8 cellular contexts compared by ENCODE assay signal in the genomic region with DNA sequence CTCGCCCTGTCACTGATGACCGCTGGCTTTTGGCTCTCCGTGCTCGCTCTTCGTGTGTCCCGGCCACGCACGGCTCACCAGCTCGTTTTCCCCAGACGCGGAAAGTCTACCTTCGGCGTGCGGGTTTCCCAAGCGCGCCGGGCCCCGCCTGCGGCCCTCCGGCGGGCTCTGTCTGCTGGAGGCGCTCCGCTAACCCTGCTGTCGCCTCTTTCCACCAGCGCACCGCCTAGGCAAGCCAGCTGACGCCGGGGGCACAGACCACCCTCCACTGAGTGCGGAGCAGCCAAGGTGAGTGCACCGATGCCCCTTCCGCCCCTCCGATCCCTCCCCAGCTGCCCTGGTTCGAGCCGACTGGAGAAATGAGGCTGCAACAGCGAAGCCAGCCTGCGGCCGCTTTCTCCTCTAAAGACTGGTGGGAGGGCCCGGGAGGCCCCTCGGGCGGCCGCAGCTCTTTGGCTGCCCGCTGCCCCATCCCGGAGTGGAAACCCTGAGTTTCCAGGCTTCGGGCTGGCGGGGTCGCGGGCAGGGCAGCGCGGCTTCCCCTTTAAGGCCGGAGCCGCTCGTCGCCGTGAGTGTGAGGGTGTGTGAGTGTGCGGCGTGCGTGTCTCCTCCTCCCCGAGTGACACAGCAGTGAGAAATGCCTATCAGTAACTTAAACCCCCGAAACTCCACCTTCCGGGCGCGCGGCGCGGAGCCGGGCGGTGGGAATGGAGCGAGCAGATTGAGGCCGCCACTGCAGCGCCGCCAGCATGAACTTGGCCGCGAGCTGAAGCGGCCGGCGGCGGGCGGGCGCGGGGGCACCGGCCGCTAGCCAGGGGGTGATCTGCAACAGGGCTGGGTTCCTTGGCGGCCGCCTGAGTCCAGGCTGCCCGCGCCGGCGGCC. TPM values are rescaled to one million over a fixed set of nuclear protein-coding genes. Genes with fewer than 3 reads are reported as not detected.
DNase-seq lines count a peak whose midpoint lies in the region; ATAC-seq, FAIRE-seq and TF ChIP-seq lines count a peak whose summit lies in the region.

Gene MAMLD1 (plus strand): TSS at position 719 of the 883 bp plus-strand sequence. CDS start 82,200 bp downstream, outside the sequence.

- no peak within 1 kb of the TSS; the same call in 1 of the 2 replicates for H3K18ac ChIP-seq in H1 (ENCODE audit: extremely low read depth, low read length)

- H3K9ac ChIP-seq in Loucy (ENCODE audit: low read depth, low read length, poor library complexity, severe bottlenecking) = peak within 1 kb of the TSS; percentile 77
- H3K9ac ChIP-seq in H1 (replicated peaks in 1 of 4; ENCODE audit: extremely low read depth in 1 of 4, low read depth in 3 of 4, low read length in 3 of 4) = no peak within 1 kb of the TSS; a peak in 1 of 7 replicates

- no peak within 1 kb of the TSS; the same call in 1 of the 2 replicates for H4K8ac ChIP-seq in H1 (ENCODE audit: extremely low read depth, insufficient read depth, low read length)

- H3K23ac ChIP-seq in H1 (ENCODE audit: insufficient read length) = no peak within 1 kb of the TSS

- TF ChIP-seq CTCF in Calu3 (IDR thresholded peaks at IDR 0.05; ENCODE audit: unreplicated experiment) = no peak
- TF ChIP-seq CTCF in Loucy (conservative IDR thresholded peaks at IDR 0.05; ENCODE audit: low read length) = no peak
- no peak for TF ChIP-seq CTCF in H1 (IDR thresholded peaks at IDR 0.05; ENCODE audit: control extremely low read depth in 1 of 3, insufficient read depth in 1 of 3, low read depth in 1 of 3, low read length in 3 of 3)

- H4K91ac ChIP-seq in H1 (replicated peaks; ENCODE audit: insufficient read length, low read length) = no peak within 1 kb of the TSS

- H3K4me2 ChIP-seq in Loucy (ENCODE audit: low read depth, low read length, poor library complexity, severe bottlenecking) (peak within 1 kb of the TSS; percentile 85), H1 (ENCODE audit: insufficient read depth in 1 of 2, low read depth in 2 of 2, low read length in 2 of 2) (peak within 1 kb of the TSS; percentile 90 to 95)

- DNase-seq in Calu3 (peak; percentile 70), H1 (ENCODE audit: low read depth in 1 of 2, low spot score in 2 of 2) (peak in 1 of 2 experiments; percentile 47), memory B cell (ENCODE audit: low spot score in 2 of 2) (peak in 1 of 2 donors; percentile 30)
- peak; percentile 63 for DNase-seq in activated CD8-positive, alpha-beta T cell treated with anti-CD3 and anti-CD28 coated beads, Interleukin-2, amount 10 ng/mL, durations not matched to agents 7 days and 5 days
- peak; percentile 40 to 46 for DNase-seq in stimulated activated CD8-positive, alpha-beta memory T cell treated with anti-CD3 and anti-CD28 coated beads, Interleukin-15, amount 100 ng/mL, for 48 hours (ENCODE audit: low read depth in 2 of 2)

- 6% methylated on average over 6 of the region's 88 CpGs; no CpG with 5 or more reads in 1 of the 2 experiments for WGBS in H1 (ENCODE audit: extremely low coverage in 1 of 2, insufficient coverage in 1 of 2, insufficient read length in 1 of 2, insufficient replicate concordance in 2 of 2, low coverage in 1 of 2, low lambda C conversion rate in 2 of 2, missing lambda C conversion rate in 1 of 2), 2 experiments

- H3K4me1 Mint-ChIP-seq in Calu3 (ENCODE audit: low read depth, unreplicated experiment) = peaks cover 47% of the 10 kb centered on the region
- peaks cover 29% of the 10 kb centered on the region for H3K4me1 Mint-ChIP-seq in activated CD8-positive, alpha-beta T cell treated with anti-CD3 and anti-CD28 coated beads, Interleukin-2, amount 10 ng/mL, durations not matched to agents 7 days and 5 days (ENCODE audit: low read depth)
- peaks cover 21% of the 10 kb centered on the region for H3K4me1 Mint-ChIP-seq in memory B cell

- H4K20me1 ChIP-seq in Loucy (ENCODE audit: insufficient read depth, low read length, poor library complexity, severe bottlenecking) (no peaks in the 10 kb centered on the region), H1 (replicated peaks in 1 of 2; ENCODE audit: control insufficient read depth in 1 of 2, insufficient read depth in 2 of 2, low read length in 2 of 2) (no peaks in the 10 kb centered on the region)

- no TSS peak for BruUV-seq in Calu3 (replicated peaks; lab: Mats Ljungman, UMichigan)

- peaks cover 57% of the 10 kb centered on the region for H3K36me3 Mint-ChIP-seq in Calu3 (ENCODE audit: insufficient read depth, unreplicated experiment)
- no peaks in the 10 kb centered on the region for H3K36me3 Mint-ChIP-seq in activated CD8-positive, alpha-beta T cell treated with anti-CD3 and anti-CD28 coated beads, Interleukin-2, amount 10 ng/mL, durations not matched to agents 7 days and 5 days (ENCODE audit: low read depth)
- peaks cover 2% of the 10 kb centered on the region for H3K36me3 Mint-ChIP-seq in memory B cell

- CTCF ChIA-PET in Calu3 (lab: Charles Lee) (interaction anchor here (0.9 to 1.8 kb wide), 3 partner anchors 144 to 423 kb away, joined by 3 to 5 read pairs (median 4); no protein-coding TSS in a partner anchor), H1 (lab: Charles Lee; ENCODE audit: partially characterized antibody) (interaction anchor here (0.7 to 3.6 kb wide), 8 partner anchors 70 to 425 kb away, joined by 3 to 12 read pairs (median 4); partner anchors contain the start of gene EOLA2)
- CTCF ChIA-PET in activated CD8-positive, alpha-beta T cell treated with anti-CD3 and anti-CD28 coated beads, Interleukin-2, amount 10 ng/mL, durations not matched to agents 7 days and 5 days (lab: Charles Lee) = interaction anchor here (0.6 to 2.7 kb wide), 2 partner anchors 113 to 120 kb away, joined by 3 to 14 read pairs; no protein-coding TSS in a partner anchor

- ATAC-seq in activated CD8-positive, alpha-beta T cell treated with anti-CD3 and anti-CD28 coated beads, Interleukin-2, amount 10 ng/mL, durations not matched to agents 7 days and 5 days = peak; percentile 63
- peak; percentile 52 for ATAC-seq in memory B cell (ENCODE audit: low read depth)
- ATAC-seq in GM19351 (IDR thresholded peaks at IDR 0.05; ENCODE audit: unreplicated experiment) = no peak
- ATAC-seq in HG03045 (IDR thresholded peaks at IDR 0.05; ENCODE audit: unreplicated experiment) = no peak

- H3K79me2 ChIP-seq in Loucy (ENCODE audit: insufficient read depth, low read length) = no peaks in the 10 kb centered on the region
- H3K79me2 ChIP-seq in H1 (ENCODE audit: control insufficient read depth in 1 of 2, insufficient read depth in 2 of 2, low read length in 2 of 2) = no peaks in the 10 kb centered on the region

- H3K4ac ChIP-seq in H1 (replicated peaks; ENCODE audit: insufficient read length, low read depth, low read length) = no peak within 1 kb of the TSS

- no peaks in the 10 kb centered on the region for H3F3A ChIP-seq in Loucy (ENCODE audit: low read depth)

- H3K27ac ChIP-seq in H1 (ENCODE audit: low read depth, low read length) = no peak within 1 kb of the TSS

- no peak within 1 kb of the TSS for H2BK12ac ChIP-seq in H1 (ENCODE audit: low read depth, low read length)

- intact Hi-C loops in Calu3 (cut with micrococcal nuclease; ENCODE audit: unreplicated experiment) = loop anchor here (5.0 to 10.0 kb wide), 5 partner anchors 71 to 322 kb away; no protein-coding TSS in a partner anchor

- peaks cover 13% of the 10 kb centered on the region; the same call in 1 of the 2 replicates for H3K23me2 ChIP-seq in H1 (ENCODE audit: low read depth, low read length)

- H2BK120ac ChIP-seq in H1 (replicated peaks; ENCODE audit: low read depth, low read length) = no peak within 1 kb of the TSS

- H3K9me3 Mint-ChIP-seq in Calu3 (ENCODE audit: low read depth, unreplicated experiment) (no peaks in the 10 kb centered on the region), memory B cell (no peaks in the 10 kb centered on the region)
- H3K9me3 Mint-ChIP-seq in activated CD8-positive, alpha-beta T cell treated with anti-CD3 and anti-CD28 coated beads, Interleukin-2, amount 10 ng/mL, durations not matched to agents 7 days and 5 days (ENCODE audit: insufficient read depth) = no peaks in the 10 kb centered on the region

- H3K79me1 ChIP-seq in H1 (ENCODE audit: low read depth, low read length) = no peaks in the 10 kb centered on the region

- H3K36me3 ChIP-seq in Loucy (ENCODE audit: insufficient read depth, low read length) = no peaks in the 10 kb centered on the region
- H3K36me3 ChIP-seq in H1 (ENCODE audit: control insufficient read depth in 2 of 4, insufficient read depth in 4 of 4, low read length in 3 of 4) = no peaks in the 10 kb centered on the region

- no peak within 1 kb of the TSS for H2BK5ac ChIP-seq in H1 (ENCODE audit: low read depth, low read length)

- no peak within 1 kb of the TSS for H2BK20ac ChIP-seq in H1 (ENCODE audit: low read length)

- TF ChIP-seq EP300 in H1 (IDR thresholded peaks at IDR 0.05; ENCODE audit: borderline replicate concordance in 1 of 2, low read depth in 2 of 2, low read length in 2 of 2) = no peak

- no peak for TF ChIP-seq POLR2A in H1 (IDR thresholded peaks at IDR 0.05; ENCODE audit: control extremely low read depth in 1 of 2, low read depth in 2 of 2, low read length in 2 of 2)

- H3K27me3 Mint-ChIP-seq in Calu3 (ENCODE audit: unreplicated experiment) (peaks cover 34% of the 10 kb centered on the region), memory B cell (peaks cover 11% of the 10 kb centered on the region)
- peaks cover 40% of the 10 kb centered on the region for H3K27me3 Mint-ChIP-seq in activated CD8-positive, alpha-beta T cell treated with anti-CD3 and anti-CD28 coated beads, Interleukin-2, amount 10 ng/mL, durations not matched to agents 7 days and 5 days (ENCODE audit: low read depth)

- H3K4me3 ChIP-seq in Loucy (ENCODE audit: low read length, poor library complexity, severe bottlenecking) (peak within 1 kb of the TSS; percentile 87), H1 (ENCODE audit: extremely low read depth in 1 of 4, insufficient read depth in 2 of 4, low read depth in 3 of 4, low read length in 4 of 4) (peak within 1 kb of the TSS; percentile 40 to 66 (median 46))

- H3K4me3 Mint-ChIP-seq in Calu3 (ENCODE audit: low read depth, unreplicated experiment) (peak within 1 kb of the TSS; percentile 84), memory B cell (peak within 1 kb of the TSS; percentile 86)
- peak within 1 kb of the TSS; percentile 66 for H3K4me3 Mint-ChIP-seq in activated CD8-positive, alpha-beta T cell treated with anti-CD3 and anti-CD28 coated beads, Interleukin-2, amount 10 ng/mL, durations not matched to agents 7 days and 5 days

- no peak within 1 kb of the TSS for H4K5ac ChIP-seq in H1 (ENCODE audit: insufficient read length, low read depth, low read length)

- no peak within 1 kb of the TSS for H2BK15ac ChIP-seq in H1 (ENCODE audit: low read length)

- no peak within 1 kb of the TSS for H3K14ac ChIP-seq in H1 (ENCODE audit: insufficient read length)

- POLR2A ChIA-PET in activated CD8-positive, alpha-beta T cell treated with anti-CD3 and anti-CD28 coated beads, Interleukin-2, amount 10 ng/mL, durations not matched to agents 7 days and 5 days (lab: Charles Lee) = interaction anchor here (0.9 kb wide), 1 partner anchor 424 kb away, joined by 3 read pairs; the partner anchor contains the start of gene EOLA2
- POLR2A ChIA-PET in H1 (lab: Charles Lee; ENCODE audit: partially characterized antibody) = no interaction called here

- H2AFZ ChIP-seq in Loucy (ENCODE audit: low read length) (peak within 1 kb of the TSS; percentile 83), H1 (ENCODE audit: low read length) (0 out of 2 replicates have a peak within 1 kb of the TSS, but pooled peaks have one; percentile 62)

- no peak within 1 kb of the TSS for H2AK5ac ChIP-seq in H1 (ENCODE audit: low read depth, low read length)

- no peak for TF ChIP-seq RAD21 in H1 (IDR thresholded peaks at IDR 0.05 in 1 of 2, conservative IDR thresholded peaks at IDR 0.05 in 1 of 2; ENCODE audit: low read depth in 2 of 2, low read length in 2 of 2)

- peak within 1 kb of the TSS; percentile 61 for H3K27ac Mint-ChIP-seq in Calu3 (ENCODE audit: unreplicated experiment)
- H3K27ac Mint-ChIP-seq in activated CD8-positive, alpha-beta T cell treated with anti-CD3 and anti-CD28 coated beads, Interleukin-2, amount 10 ng/mL, durations not matched to agents 7 days and 5 days = no peak within 1 kb of the TSS
- H3K27ac Mint-ChIP-seq in memory B cell = no peak within 1 kb of the TSS

- no peaks in the 10 kb centered on the region for H3K9me3 ChIP-seq in Loucy (ENCODE audit: insufficient read depth, low read depth, low read length)
- no peaks in the 10 kb centered on the region for H3K9me3 ChIP-seq in H1 (ENCODE audit: insufficient read depth in 2 of 2, low read depth in 1 of 2, low read length in 1 of 2)

- no peak for FAIRE-seq in H1 (lab: Jason Lieb, UNC)

- no peaks in the 10 kb centered on the region for H3K9me2 ChIP-seq in Loucy (replicated peaks; ENCODE audit: low read depth, low read length)

- H3K27me3 ChIP-seq in Loucy (ENCODE audit: insufficient read depth, low read length, poor library complexity, severe bottlenecking) (no peaks in the 10 kb centered on the region), H1 (replicated peaks in 1 of 4; ENCODE audit: control insufficient read depth in 3 of 4, extremely low read depth in 1 of 4, insufficient read depth in 3 of 4, low read length in 3 of 4) (peaks cover 38 to 72% (median 65%) of the 10 kb centered on the region in 4 experiments)

- H3K4me1 ChIP-seq in Loucy (ENCODE audit: insufficient read depth, low read length, poor library complexity, severe bottlenecking) (no peaks in the 10 kb centered on the region), H1 (replicated peaks in 1 of 4; ENCODE audit: control insufficient read depth in 3 of 4, insufficient read depth in 4 of 4, low read length in 3 of 4) (peaks cover 0 to 8% (median 4%) of the 10 kb centered on the region in 4 experiments; a peak in 5 of 7 replicates)

- no peak within 1 kb of the TSS for H3K56ac ChIP-seq in H1 (replicated peaks; ENCODE audit: insufficient read length, low read depth, low read length)

RNA-seq across cellular contexts. Expression of gene MAMLD1, which starts in this region (rescaled TPM):
- 7.1 and 8.8 TPM in 2 replicates for total RNA-seq in Calu3 (2022)
- 1 to 10 TPM in 1 of 2 experiments, under 1 TPM in 1; 0.81 to 1.4 TPM for total RNA-seq in activated CD8-positive, alpha-beta T cell treated with anti-CD3 and anti-CD28 coated beads, Interleukin-2, amount 10 ng/mL, durations not matched to agents 7 days and 5 days
- total RNA-seq in H1 (2021; fragmentation: NEBNext Ultra II Directional; extraction: Animal tissue kit (Norgen Biotek cat#: 25700)) = 0.09 and 0.11 TPM in 2 replicates
- 0.20 and 0.26 TPM in 2 replicates for polyA plus RNA-seq in H1 (2011; rRNA removed)
- polyA plus RNA-seq in H1 (2011; cell fraction: cytosol; rRNA removed) = 0.21 TPM
- polyA plus RNA-seq in H1 (2011; cell fraction: nucleus; rRNA removed) = 0.37 TPM
- 0.15 to 0.21 TPM (median 0.16 TPM) in 4 replicates for polyA plus RNA-seq in H1 (2012, experiment 1 of 2)
- 0.13 TPM for polyA plus RNA-seq in H1 (2012, experiment 2 of 2)
- 0.10 TPM for polyA plus RNA-seq in H1 (2013, experiment 1 of 2)
- polyA plus RNA-seq in H1 (2013, experiment 2 of 2) = 0.07 TPM
- polyA minus RNA-seq in H1 (2011; rRNA and poly(A)+ RNA removed) = 0.20 and 0.38 TPM in 2 replicates
- not detected for polyA minus RNA-seq in H1 (2011; cell fraction: cytosol; rRNA and poly(A)+ RNA removed)
- 0.90 TPM for polyA minus RNA-seq in H1 (2011; cell fraction: nucleus; rRNA and poly(A)+ RNA removed)

Comparison
In these comparisons a context has a peak if more than half of its experiments do, and no peak if none do; other contexts are left out.
1. ATAC-seq: peak in activated CD8-positive, alpha-beta T cell treated with anti-CD3 and anti-CD28 coated beads, Interleukin-2, amount 10 ng/mL, durations not matched to agents 7 days and 5 days (single experiment) and memory B cell (single experiment); none in GM19351 (single experiment) and HG03045 (single experiment).
2. Peak in every context shown above with its lines, with median percentiles within 50 percentile points of each other: H3K4me3 Mint-ChIP-seq.